ENCODE assay signal across 19 cellular contexts in genomic region chr15:42544858-42545629, GRCh38. TPM values are rescaled to one million over a fixed set of nuclear protein-coding genes. Genes with fewer than 3 reads are reported as not detected.
DNase-seq lines count a peak whose midpoint lies in the region; FAIRE-seq and TF ChIP-seq lines count a peak whose summit lies in the region.
"Had no signal": no experiment of that assay in that cellular context is flagged by ENCODE, and none has a peak within 500 bp of the region (broad histone marks: within the 10 kb centered on the region; RNA-seq: fewer than 3 reads in every experiment).

No MANE protein-coding gene starts in this region.

- H3K36me3 Mint-ChIP-seq in activated T-helper 2 cell treated with anti-CD3 and anti-CD28 coated beads, Interferon-gamma antibody, Interleukin-2, Interleukin-4, amounts not matched to agents 10 μg/mL and 5 μg/mL and 100 μg/mL, durations not matched to agents 14 hours and 24 hours and 36 hours (ENCODE audit: low read depth): peaks cover 48% of the 10 kb centered on the region

- no peaks in the 10 kb centered on the region for H3K9me3 ChIP-seq in spleen
- no peaks in the 10 kb centered on the region for H3K9me3 ChIP-seq in kidney (ENCODE audit: control insufficient read depth in 1 of 2, low read length in 2 of 2)
- H3K9me3 ChIP-seq: adrenal gland, BLaER1, thoracic aorta had no signal

- H3K27me3 ChIP-seq in spleen (replicated peaks in 1 of 7): no peaks in the 10 kb centered on the region
- H3K27me3 ChIP-seq: adrenal gland, BLaER1 had no signal

- TF ChIP-seq CTCF in NB4 (IDR thresholded peaks at IDR 0.05; ENCODE audit: low read depth, low read length): no peak
- no peak for TF ChIP-seq CTCF in spleen (IDR thresholded peaks at IDR 0.05 in 8 of 11, conservative IDR thresholded peaks at IDR 0.05 in 3 of 11)
- TF ChIP-seq CTCF in kidney (IDR thresholded peaks at IDR 0.05; ENCODE audit: borderline replicate concordance, extremely low read depth, insufficient read depth): no peak

- no peak overlapping the region for H3K4me3 Mint-ChIP-seq in activated T-helper 2 cell treated with anti-CD3 and anti-CD28 coated beads, Interferon-gamma antibody, Interleukin-2, Interleukin-4, amounts not matched to agents 10 μg/mL and 5 μg/mL and 100 μg/mL, durations not matched to agents 14 hours and 24 hours and 36 hours (ENCODE audit: low read depth)
- H3K4me3 Mint-ChIP-seq: endodermal cell had no signal

- DNase-seq in EL (peak; percentile 6), NB4 (ENCODE audit: low read depth) (peak; percentile 68), spleen (no peak), kidney (no peak), GM19239 (ENCODE audit: insufficient read length, low spot score) (no peak)
- no peak for DNase-seq in activated T-helper 2 cell treated with anti-CD3 and anti-CD28 coated beads, Interferon-gamma antibody, Interleukin-2, Interleukin-4, amounts not matched to agents 10 μg/mL and 5 μg/mL and 100 μg/mL, durations not matched to agents 14 hours and 24 hours and 36 hours (ENCODE audit: low spot score)
- no peak for DNase-seq in stimulated activated CD4-positive, alpha-beta T cell treated with anti-CD3 and anti-CD28 coated beads, Interleukin-4, amount 100 ng/mL, for 1 hour
- DNase-seq: activated CD4-positive, alpha-beta T cell treated with anti-CD3 and anti-CD28 coated beads for 48 hours; activated T-cell treated with anti-CD3 and anti-CD28 coated beads, Interleukin-2, amount 50 U/mL, for 1 hour; adrenal gland; endodermal cell; left colon; NCI-H1436; NCI-H2227 treated with DMSO at 0.1 percent for 48 hours; occipital lobe; stimulated activated CD4-positive, alpha-beta T cell treated with anti-CD3 and anti-CD28 coated beads, Interleukin-4, amount 100 ng/mL, for 24 hours; stimulated activated CD8-positive, alpha-beta memory T cell treated with anti-CD3 and anti-CD28 coated beads, Interleukin-4, amount 100 ng/mL, for 48 hours had no signal

- TF ChIP-seq POLR2A in NB4 (IDR thresholded peaks at IDR 0.05; ENCODE audit: extremely low read depth, insufficient read length): no peak
- TF ChIP-seq POLR2A in spleen (IDR thresholded peaks at IDR 0.05): no peak

- peaks cover 34% of the 10 kb centered on the region for H3K4me1 Mint-ChIP-seq in activated T-helper 2 cell treated with anti-CD3 and anti-CD28 coated beads, Interferon-gamma antibody, Interleukin-2, Interleukin-4, amounts not matched to agents 10 μg/mL and 5 μg/mL and 100 μg/mL, durations not matched to agents 14 hours and 24 hours and 36 hours (ENCODE audit: low read depth)

- no peak overlapping the region for H3K9ac ChIP-seq in kidney (ENCODE audit: low read length in 2 of 2)
- H3K9ac ChIP-seq: BLaER1 had no signal

- H3K36me3 ChIP-seq in spleen: peaks cover 0 to 69% (median 26%) of the 10 kb centered on the region in 6 donors
- peaks cover 4 to 10% of the 10 kb centered on the region in 2 donors for H3K36me3 ChIP-seq in kidney (ENCODE audit: control insufficient read depth in 1 of 2, insufficient read depth in 2 of 2, low read length in 2 of 2)
- H3K36me3 ChIP-seq: thoracic aorta had no signal

- H3K27ac ChIP-seq in spleen: peak overlapping the region in 5 of 8 donors; percentile 39 to 73 (median 64)
- no peak overlapping the region for H3K27ac ChIP-seq in kidney (ENCODE audit: low read depth in 2 of 2, low read length in 2 of 2)
- H3K27ac ChIP-seq: adrenal gland, BLaER1, thoracic aorta had no signal

- FAIRE-seq in kidney (lab: Jason Lieb, UNC) (no peak), GM19239 (lab: Jason Lieb, UNC) (no peak)

- no peak overlapping the region for H3K4me3 ChIP-seq in NB4 (ENCODE audit: low read depth, low read length)
- H3K4me3 ChIP-seq in spleen: no peak overlapping the region
- H3K4me3 ChIP-seq in kidney (ENCODE audit: low read length in 2 of 2): no peak overlapping the region
- H3K4me3 ChIP-seq: adrenal gland, BLaER1, thoracic aorta had no signal

- intact Hi-C loops in activated T-helper 2 cell treated with anti-CD3 and anti-CD28 coated beads, Interferon-gamma antibody, Interleukin-2, Interleukin-4, amounts not matched to agents 10 μg/mL and 5 μg/mL and 100 μg/mL, durations not matched to agents 14 hours and 24 hours and 36 hours (cut with micrococcal nuclease): no loop called here
- intact Hi-C loops in spleen (cut with DNase I; ENCODE audit: low total_unique reads) (loop anchor here (5.0 kb wide), 1 partner anchor 102 kb away; no protein-coding TSS in a partner anchor), kidney (cut with DNase I) (no loop called here)

- peak overlapping the region; percentile 84 for H3K27ac Mint-ChIP-seq in activated T-helper 2 cell treated with anti-CD3 and anti-CD28 coated beads, Interferon-gamma antibody, Interleukin-2, Interleukin-4, amounts not matched to agents 10 μg/mL and 5 μg/mL and 100 μg/mL, durations not matched to agents 14 hours and 24 hours and 36 hours
- H3K27ac Mint-ChIP-seq: endodermal cell had no signal

- H3K27me3 Mint-ChIP-seq in activated T-helper 2 cell treated with anti-CD3 and anti-CD28 coated beads, Interferon-gamma antibody, Interleukin-2, Interleukin-4, amounts not matched to agents 10 μg/mL and 5 μg/mL and 100 μg/mL, durations not matched to agents 14 hours and 24 hours and 36 hours (ENCODE audit: low read depth): no peaks in the 10 kb centered on the region

- no peaks in the 10 kb centered on the region for H3K9me3 Mint-ChIP-seq in activated T-helper 2 cell treated with anti-CD3 and anti-CD28 coated beads, Interferon-gamma antibody, Interleukin-2, Interleukin-4, amounts not matched to agents 10 μg/mL and 5 μg/mL and 100 μg/mL, durations not matched to agents 14 hours and 24 hours and 36 hours
- H3K9me3 Mint-ChIP-seq: endodermal cell had no signal

- H3K4me1 ChIP-seq in spleen: peaks cover 10 to 53% (median 38%) of the 10 kb centered on the region in 6 donors
- peaks cover 8% of the 10 kb centered on the region in 2 donors for H3K4me1 ChIP-seq in kidney (ENCODE audit: control insufficient read depth in 1 of 2, insufficient read depth in 1 of 2, low read depth in 1 of 2, low read length in 2 of 2)

- WGBS in spleen, 5 donors: 63 to 84% (median 71%) methylated on average over 4 of the region's 4 CpGs

RNA-seq across cellular contexts. Expression of gene LRRC57, which starts 3.5 kb away (rescaled TPM):
- 21.0 and 22.5 TPM in 2 replicates for total RNA-seq in activated T-helper 2 cell treated with anti-CD3 and anti-CD28 coated beads, Interferon-gamma antibody, Interleukin-2, Interleukin-4, amounts not matched to agents 10 μg/mL and 5 μg/mL and 100 μg/mL, durations not matched to agents 14 hours and 24 hours and 36 hours
- total RNA-seq in spleen (10 to 100 TPM; 11.5 to 21.4 (median 17.9) TPM), kidney (21.1 TPM)
- polyA plus RNA-seq in spleen (1 to 10 TPM; 3.9 to 7.8 (median 5.9) TPM), kidney (ENCODE audit: insufficient read depth, low read depth, low replicate concordance) (8.6 TPM)

RNA-seq across cellular contexts. Expression of gene HAUS2, which starts 3.6 kb away (rescaled TPM):
- total RNA-seq in activated T-helper 2 cell treated with anti-CD3 and anti-CD28 coated beads, Interferon-gamma antibody, Interleukin-2, Interleukin-4, amounts not matched to agents 10 μg/mL and 5 μg/mL and 100 μg/mL, durations not matched to agents 14 hours and 24 hours and 36 hours: 42.9 and 45.5 TPM in 2 replicates
- total RNA-seq in spleen: 10 to 100 TPM; 15.3 to 33.7 (median 19.9) TPM
- polyA plus RNA-seq in spleen: 10 to 100 TPM in 1 of 3 donors, 1 to 10 TPM in 2; 6.7 to 13.7 (median 8.7) TPM
- 17.4 TPM for total RNA-seq in kidney
- 6.6 TPM for polyA plus RNA-seq in kidney (ENCODE audit: insufficient read depth, low read depth, low replicate concordance)

RNA-seq across cellular contexts. Expression of gene STARD9, which starts 30.4 kb away (rescaled TPM):
- 10.0 and 11.9 TPM in 2 replicates for total RNA-seq in activated T-helper 2 cell treated with anti-CD3 and anti-CD28 coated beads, Interferon-gamma antibody, Interleukin-2, Interleukin-4, amounts not matched to agents 10 μg/mL and 5 μg/mL and 100 μg/mL, durations not matched to agents 14 hours and 24 hours and 36 hours
- total RNA-seq in spleen (10 to 100 TPM; 14.2 to 30.8 (median 23.6) TPM), kidney (7.2 TPM)
- polyA plus RNA-seq in spleen (1 to 10 TPM in 2 of 3 donors, under 1 TPM in 1; 0.97 to 4.4 (median 2.8) TPM), kidney (ENCODE audit: insufficient read depth, low read depth, low replicate concordance) (1.1 TPM)

RNA-seq across cellular contexts. Expression of gene SNAP23, which starts 49.6 kb away (rescaled TPM):
- 78.0 and 78.9 TPM in 2 replicates for total RNA-seq in activated T-helper 2 cell treated with anti-CD3 and anti-CD28 coated beads, Interferon-gamma antibody, Interleukin-2, Interleukin-4, amounts not matched to agents 10 μg/mL and 5 μg/mL and 100 μg/mL, durations not matched to agents 14 hours and 24 hours and 36 hours
- total RNA-seq in spleen: 100 to 1,000 TPM in 6 of 7 donors, 10 to 100 TPM in 1; 98.8 to 151 (median 115) TPM
- polyA plus RNA-seq in spleen: 10 to 100 TPM; 60.8 to 79.9 (median 66.7) TPM
- 55.0 TPM for total RNA-seq in kidney
- polyA plus RNA-seq in kidney (ENCODE audit: insufficient read depth, low read depth, low replicate concordance): 34.1 TPM

RNA-seq across cellular contexts. Expression of gene ZNF106, which starts 54.1 kb away (rescaled TPM):
- 64.1 and 65.8 TPM in 2 replicates for total RNA-seq in activated T-helper 2 cell treated with anti-CD3 and anti-CD28 coated beads, Interferon-gamma antibody, Interleukin-2, Interleukin-4, amounts not matched to agents 10 μg/mL and 5 μg/mL and 100 μg/mL, durations not matched to agents 14 hours and 24 hours and 36 hours
- total RNA-seq in spleen (10 to 100 TPM; 62.5 to 93.3 (median 75.7) TPM), kidney (52.0 TPM)
- polyA plus RNA-seq in spleen (1 to 10 TPM; 4.6 to 9.2 (median 5.3) TPM), kidney (ENCODE audit: insufficient read depth, low read depth, low replicate concordance) (7.2 TPM)

Comparison
In these comparisons a context has a peak if more than half of its experiments do, and no peak if none do; other contexts are left out.
1. DNase-seq: peak in EL (single experiment) and NB4 (single experiment); none in activated T-helper 2 cell treated with anti-CD3 and anti-CD28 coated beads, Interferon-gamma antibody, Interleukin-2, Interleukin-4, amounts not matched to agents 10 μg/mL and 5 μg/mL and 100 μg/mL, durations not matched to agents 14 hours and 24 hours and 36 hours (single experiment), spleen (single experiment), kidney (single experiment), GM19239 (single experiment) and stimulated activated CD4-positive, alpha-beta T cell treated with anti-CD3 and anti-CD28 coated beads, Interleukin-4, amount 100 ng/mL, for 1 hour (single experiment).
2. H3K27ac ChIP-seq: peak in spleen (5 of 8); none in kidney (0 of 2).